ENCODE assay signal across 9 cellular contexts in genomic region chr21:24375201-24375600, GRCh38.
DNase-seq lines count a peak whose midpoint lies in the region; ATAC-seq and TF ChIP-seq lines count a peak whose summit lies in the region.
"Had no signal": no experiment of that assay in that cellular context is flagged by ENCODE, and none has a peak within 500 bp of the region (broad histone marks: within the 10 kb centered on the region; RNA-seq: fewer than 3 reads in every experiment).

No MANE protein-coding gene starts in this region.

- H3K27me3 Mint-ChIP-seq in activated naive CD8-positive, alpha-beta T cell treated with anti-CD3 and anti-CD28 coated beads, Interleukin-2, amount 10 ng/mL, durations not matched to agents 7 days and 5 days: peaks cover 2% of the 10 kb centered on the region
- H3K27me3 Mint-ChIP-seq in nephron progenitor cell (ENCODE audit: low read depth, poor library complexity): peaks cover 4% of the 10 kb centered on the region

- H3K9me3 ChIP-seq in DOHH2 (ENCODE audit: control insufficient read depth, insufficient read depth, low read length) (peaks cover 7% of the 10 kb centered on the region; the same call in 1 of the 2 replicates), suprapubic skin (no peaks in the 10 kb centered on the region), smooth muscle cell (replicated peaks; ENCODE audit: low read depth) (no peaks in the 10 kb centered on the region)

- no peak for TF ChIP-seq POLR2A in suprapubic skin (IDR thresholded peaks at IDR 0.05)

- TF ChIP-seq CTCF in DOHH2 (IDR thresholded peaks at IDR 0.05; ENCODE audit: low read depth, low read length, poor library complexity, severe bottlenecking) (peak; percentile 53), suprapubic skin (IDR thresholded peaks at IDR 0.05) (no peak), nephron progenitor cell (IDR thresholded peaks at IDR 0.05) (no peak), GM13976 (IDR thresholded peaks at IDR 0.05; ENCODE audit: borderline replicate concordance, control extremely low read depth, extremely low read depth, insufficient read depth, missing control alignments) (no peak), smooth muscle cell (IDR thresholded peaks at IDR 0.05; ENCODE audit: borderline replicate concordance, insufficient read depth, poor library complexity, severe bottlenecking) (no peak)

- no peaks in the 10 kb centered on the region for H3K9me2 ChIP-seq in DOHH2 (replicated peaks; ENCODE audit: control insufficient read depth, low read length)

- POLR2A ChIA-PET in activated naive CD8-positive, alpha-beta T cell treated with anti-CD3 and anti-CD28 coated beads, Interleukin-2, amount 10 ng/mL, durations not matched to agents 7 days and 5 days (lab: Charles Lee): no interaction called here

- H3K4me1 Mint-ChIP-seq in activated naive CD8-positive, alpha-beta T cell treated with anti-CD3 and anti-CD28 coated beads, Interleukin-2, amount 10 ng/mL, durations not matched to agents 7 days and 5 days: no peaks in the 10 kb centered on the region
- H3K4me1 Mint-ChIP-seq in nephron progenitor cell: no peaks in the 10 kb centered on the region

- H3K27me3 ChIP-seq in DOHH2 (ENCODE audit: control insufficient read depth, low read length): no peaks in the 10 kb centered on the region
- no peaks in the 10 kb centered on the region for H3K27me3 ChIP-seq in suprapubic skin
- H3K27me3 ChIP-seq in smooth muscle cell (ENCODE audit: low read depth): no peaks in the 10 kb centered on the region

- H3K4me3 ChIP-seq in DOHH2 (ENCODE audit: low read length): no peak overlapping the region
- no peak overlapping the region for H3K4me3 ChIP-seq in suprapubic skin
- H3K4me3 ChIP-seq in smooth muscle cell: no peak overlapping the region

- 60% methylated on average over 1 of the region's 3 CpGs for WGBS in suprapubic skin
- 45% methylated on average over 3 of the region's 3 CpGs for WGBS in smooth muscle cell (ENCODE audit: low lambda C conversion rate)

- no peak overlapping the region for H3K9ac ChIP-seq in smooth muscle cell (ENCODE audit: low read depth)

- no peaks in the 10 kb centered on the region for H3K36me3 Mint-ChIP-seq in activated naive CD8-positive, alpha-beta T cell treated with anti-CD3 and anti-CD28 coated beads, Interleukin-2, amount 10 ng/mL, durations not matched to agents 7 days and 5 days
- H3K36me3 Mint-ChIP-seq in nephron progenitor cell (ENCODE audit: low read depth): no peaks in the 10 kb centered on the region

- H3K4me3 Mint-ChIP-seq in activated naive CD8-positive, alpha-beta T cell treated with anti-CD3 and anti-CD28 coated beads, Interleukin-2, amount 10 ng/mL, durations not matched to agents 7 days and 5 days: no peak overlapping the region
- H3K4me3 Mint-ChIP-seq in nephron progenitor cell: no peak overlapping the region

- TF ChIP-seq EP300 in suprapubic skin (IDR thresholded peaks at IDR 0.05): no peak

- peak; percentile 66 for ATAC-seq in GM19463 (IDR thresholded peaks at IDR 0.05; ENCODE audit: unreplicated experiment)
- peak; percentile 22 for ATAC-seq in activated naive CD8-positive, alpha-beta T cell treated with anti-CD3 and anti-CD28 coated beads, Interleukin-2, amount 10 ng/mL, durations not matched to agents 7 days and 5 days (ENCODE audit: low read depth)

- in situ Hi-C loops in GM13976 (cut with MboI; ENCODE audit: low sequenced_read_pairs, unreplicated experiment): no loop called here

- H4K20me1 ChIP-seq in DOHH2 (ENCODE audit: control insufficient read depth, insufficient read depth, low read depth, low read length) (no peaks in the 10 kb centered on the region), smooth muscle cell (ENCODE audit: low read depth) (no peaks in the 10 kb centered on the region)

- no peak overlapping the region for H3K27ac ChIP-seq in DOHH2 (ENCODE audit: low read depth, low read length)
- H3K27ac ChIP-seq in suprapubic skin: no peak overlapping the region
- no peak overlapping the region for H3K27ac ChIP-seq in smooth muscle cell (ENCODE audit: low read depth)

- H3K4me2 ChIP-seq in DOHH2 (ENCODE audit: low read length): no peak overlapping the region
- H3K4me2 ChIP-seq in smooth muscle cell: no peak overlapping the region

- no peaks in the 10 kb centered on the region for H3K79me2 ChIP-seq in DOHH2 (ENCODE audit: control insufficient read depth, low read length)
- no peaks in the 10 kb centered on the region for H3K79me2 ChIP-seq in smooth muscle cell (ENCODE audit: low read depth)

- no peaks in the 10 kb centered on the region for H3K9me3 Mint-ChIP-seq in activated naive CD8-positive, alpha-beta T cell treated with anti-CD3 and anti-CD28 coated beads, Interleukin-2, amount 10 ng/mL, durations not matched to agents 7 days and 5 days
- peaks cover 48% of the 10 kb centered on the region for H3K9me3 Mint-ChIP-seq in nephron progenitor cell

- no peak overlapping the region for H3K27ac Mint-ChIP-seq in activated naive CD8-positive, alpha-beta T cell treated with anti-CD3 and anti-CD28 coated beads, Interleukin-2, amount 10 ng/mL, durations not matched to agents 7 days and 5 days
- no peak overlapping the region for H3K27ac Mint-ChIP-seq in nephron progenitor cell

- no peaks in the 10 kb centered on the region for H3K36me3 ChIP-seq in DOHH2 (ENCODE audit: control insufficient read depth, low read length)
- no peaks in the 10 kb centered on the region for H3K36me3 ChIP-seq in suprapubic skin
- H3K36me3 ChIP-seq in smooth muscle cell (ENCODE audit: low read depth): no peaks in the 10 kb centered on the region

- H2AFZ ChIP-seq in smooth muscle cell (ENCODE audit: low read depth): no peak overlapping the region

- H3F3A ChIP-seq in DOHH2 (ENCODE audit: control insufficient read depth, insufficient read depth) (no peaks in the 10 kb centered on the region), smooth muscle cell (ENCODE audit: low read depth) (no peaks in the 10 kb centered on the region)

- DNase-seq in HT1080 (ENCODE audit: low read depth) (peak; percentile 36), suprapubic skin (ENCODE audit: low spot score in 2 of 2) (no peak), nephron progenitor cell (no peak), GM13976 (ENCODE audit: low spot score) (no peak), smooth muscle cell (lab: John Stamatoyannopoulos, UW; ENCODE audit: unreplicated experiment) (no peak)
- no peak for DNase-seq in activated naive CD8-positive, alpha-beta T cell treated with anti-CD3 and anti-CD28 coated beads, Interleukin-2, amount 10 ng/mL, durations not matched to agents 7 days and 5 days
- DNase-seq: NCI-H524 treated with DMSO at 0.1 percent for 48 hours had no signal

- H3K4me1 ChIP-seq in DOHH2 (ENCODE audit: control insufficient read depth, low read length) (no peaks in the 10 kb centered on the region), suprapubic skin (no peaks in the 10 kb centered on the region), smooth muscle cell (ENCODE audit: low read depth) (no peaks in the 10 kb centered on the region)
